ENCODE assay signal across 26 cellular contexts in genomic region chr11:75665126-75665525, GRCh38. TPM values are rescaled to one million over a fixed set of nuclear protein-coding genes. Genes with fewer than 3 reads are reported as not detected.
"Had no signal": no experiment of that assay in that cellular context is flagged by ENCODE, and none has a peak within 500 bp of the region (broad histone marks: within the 10 kb centered on the region; RNA-seq: fewer than 3 reads in every experiment).

No MANE protein-coding gene starts in this region.

- H3K27ac Mint-ChIP-seq: activated CD4-positive, alpha-beta memory T cell treated with anti-CD3 and anti-CD28 coated beads, Interleukin-2, amount 10 ng/mL, durations not matched to agents 7 days and 5 days; activated CD4-positive, alpha-beta T cell treated with anti-CD3 and anti-CD28 coated beads, Interleukin-2, amount 10 ng/mL, durations not matched to agents 7 days and 5 days; activated naive CD8-positive, alpha-beta T cell treated with anti-CD3 and anti-CD28 coated beads, Interleukin-2, amount 10 ng/mL, durations not matched to agents 7 days and 5 days; activated T-cell treated with anti-CD3 and anti-CD28 coated beads, Interleukin-2, amount 50 U/mL, for 72 hours; T-cell had no signal

- H3K36me3 Mint-ChIP-seq: activated naive CD8-positive, alpha-beta T cell treated with anti-CD3 and anti-CD28 coated beads, Interleukin-2, amount 10 ng/mL, durations not matched to agents 7 days and 5 days; T-cell had no signal

- H3K36me3 ChIP-seq: adrenal gland, breast epithelium had no signal

- H3K4me3 ChIP-seq: adrenal gland, breast epithelium had no signal

- H3K27me3 ChIP-seq: adrenal gland had no signal

- H3K9me3 Mint-ChIP-seq: activated CD4-positive, alpha-beta memory T cell treated with anti-CD3 and anti-CD28 coated beads, Interleukin-2, amount 10 ng/mL, durations not matched to agents 7 days and 5 days; activated CD4-positive, alpha-beta T cell treated with anti-CD3 and anti-CD28 coated beads, Interleukin-2, amount 10 ng/mL, durations not matched to agents 7 days and 5 days; activated naive CD8-positive, alpha-beta T cell treated with anti-CD3 and anti-CD28 coated beads, Interleukin-2, amount 10 ng/mL, durations not matched to agents 7 days and 5 days; activated T-cell treated with anti-CD3 and anti-CD28 coated beads, Interleukin-2, amount 50 U/mL, for 72 hours; T-cell had no signal

- H3K9me3 ChIP-seq: adrenal gland, breast epithelium had no signal

- DNase-seq: activated CD4-positive, alpha-beta memory T cell treated with anti-CD3 and anti-CD28 coated beads, Interleukin-2, amount 10 ng/mL, durations not matched to agents 7 days and 5 days; activated CD4-positive, alpha-beta T cell treated with anti-CD3 and anti-CD28 coated beads, Interleukin-2, amount 10 ng/mL, durations not matched to agents 7 days and 5 days; activated CD4-positive, CD25-positive, alpha-beta regulatory T cell; activated CD8-positive, alpha-beta memory T cell treated with anti-CD3 and anti-CD28 coated beads, Interleukin-2, amount 50 U/mL, for 4 hours; activated naive CD4-positive, alpha-beta T cell treated with anti-CD3 and anti-CD28 coated beads, Interleukin-2, amount 50 U/mL, for 16 hours; activated naive CD8-positive, alpha-beta T cell treated with anti-CD3 and anti-CD28 coated beads, Interleukin-2, amount 10 ng/mL, durations not matched to agents 7 days and 5 days; activated T-cell treated with anti-CD3 and anti-CD28 coated beads, Interleukin-2, amount 50 U/mL, for 72 hours; adrenal gland; anterior cingulate cortex; caudate nucleus; Karpas-422; MM.1S; NCI-H1105; NCI-H1436; NCI-H1694 treated with DMSO at 0.1 percent for 48 hours; NCI-H2029 treated with DMSO at 0.1 percent for 48 hours; NCI-H345; NCI-H510A; NCI-H526 treated with DMSO at 0.1 percent for 48 hours; RPMI8226; T-cell; T-helper 2 cell; T1000 had no signal

- H3K4me3 Mint-ChIP-seq: activated CD4-positive, alpha-beta memory T cell treated with anti-CD3 and anti-CD28 coated beads, Interleukin-2, amount 10 ng/mL, durations not matched to agents 7 days and 5 days; activated CD4-positive, alpha-beta T cell treated with anti-CD3 and anti-CD28 coated beads, Interleukin-2, amount 10 ng/mL, durations not matched to agents 7 days and 5 days; activated naive CD8-positive, alpha-beta T cell treated with anti-CD3 and anti-CD28 coated beads, Interleukin-2, amount 10 ng/mL, durations not matched to agents 7 days and 5 days; activated T-cell treated with anti-CD3 and anti-CD28 coated beads, Interleukin-2, amount 50 U/mL, for 72 hours; T-cell had no signal

- H3K27ac ChIP-seq: adrenal gland, breast epithelium, VCaP had no signal

RNA-seq across cellular contexts. Expression of gene MAP6, which starts 3.7 kb away (rescaled TPM):
- total RNA-seq: activated naive CD8-positive, alpha-beta T cell treated with anti-CD3 and anti-CD28 coated beads, Interleukin-2, amount 10 ng/mL, durations not matched to agents 7 days and 5 days; OCI-LY7 had no signal

RNA-seq across cellular contexts. Expression of gene MOGAT2, which starts 52.5 kb away (rescaled TPM):
- total RNA-seq: activated CD4-positive, alpha-beta memory T cell treated with anti-CD3 and anti-CD28 coated beads, Interleukin-2, amount 10 ng/mL, durations not matched to agents 7 days and 5 days; activated CD4-positive, alpha-beta T cell treated with anti-CD3 and anti-CD28 coated beads, Interleukin-2, amount 10 ng/mL, durations not matched to agents 7 days and 5 days; activated naive CD8-positive, alpha-beta T cell treated with anti-CD3 and anti-CD28 coated beads, Interleukin-2, amount 10 ng/mL, durations not matched to agents 7 days and 5 days; activated T-cell treated with anti-CD3 and anti-CD28 coated beads, Interleukin-2, amount 50 U/mL, for 72 hours; OCI-LY7 had no signal
